Comparison of ENCODE assay signal across 5 cellular contexts in the genomic region with DNA sequence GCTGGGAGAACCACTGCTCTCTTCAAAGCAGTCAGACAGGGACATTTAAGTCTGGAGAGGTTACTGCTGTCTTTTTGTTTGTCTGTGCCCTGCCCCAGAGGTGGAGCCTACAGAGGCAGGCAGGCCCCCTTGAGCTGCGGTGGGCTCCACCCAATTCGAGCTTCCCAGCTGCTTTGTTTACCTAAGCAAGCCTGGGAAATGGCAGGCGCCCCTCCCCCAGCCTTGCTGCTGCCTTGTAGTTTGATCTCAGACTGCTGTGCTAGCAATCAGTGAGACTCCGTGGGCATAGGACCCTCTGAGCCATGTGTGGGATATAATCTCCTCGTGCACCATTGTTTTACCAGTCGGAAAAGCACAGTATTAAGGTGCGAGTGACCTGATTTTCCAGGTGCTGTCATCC. TPM values are rescaled to one million over a fixed set of nuclear protein-coding genes. Genes with fewer than 3 reads are reported as not detected.
"Had no signal": no experiment of that assay in that cellular context is flagged by ENCODE, and none has a peak within 500 bp of the region (broad histone marks: within the 10 kb centered on the region; RNA-seq: fewer than 3 reads in every experiment).

No MANE protein-coding gene starts in this region.

RNA-seq across cellular contexts. Expression of a gene that starts 40.0 kb away (rescaled TPM):
- total RNA-seq: HT-29, HT1080, IMR-90 had no signal
- polyA plus RNA-seq: IgD-negative memory B cell, IMR-90, K562 had no signal
